ENCODE assay signal across 1 cellular context in genomic region chr1:230066466-230067404, GRCh38.
TF ChIP-seq lines count a peak whose summit lies in the region.

TSS of gene GALNT2 (plus strand) at chr1:230067238. CDS start at chr1:230067281, 43 bp downstream.

TF ChIP-seq in K562, 482 proteins besides CTCF, POLR2A, EP300 and RAD21 (continued from another document and continues in another):
- no peak for TF ChIP-seq ZNF407 (IDR thresholded peaks at IDR 0.05; ENCODE audit: low read depth)
- no peak for TF ChIP-seq XRCC3 (IDR thresholded peaks at IDR 0.05)
- TF ChIP-seq ZNF217 (CRISPR knock-in tag; IDR thresholded peaks at IDR 0.05), result no peak
- TF ChIP-seq NFIX (CRISPR knock-in tag; IDR thresholded peaks at IDR 0.05; ENCODE audit: low read depth), result no peak
- TF ChIP-seq CREB3 (tag; conservative IDR thresholded peaks at IDR 0.05; ENCODE audit: low read depth), result no peak
- no peak for TF ChIP-seq ELK3 (CRISPR knock-in tag; IDR thresholded peaks at IDR 0.05)
- TF ChIP-seq ZEB2 (IDR thresholded peaks at IDR 0.05), result no peak
- TF ChIP-seq MCM2 (IDR thresholded peaks at IDR 0.05; ENCODE audit: low read depth), result no peak
- no peak for TF ChIP-seq ZNF212 (CRISPR knock-in tag; IDR thresholded peaks at IDR 0.05)
- TF ChIP-seq DMBX1 (CRISPR knock-in tag; IDR thresholded peaks at IDR 0.05; ENCODE audit: borderline replicate concordance), result no peak
- TF ChIP-seq ZNF77 (CRISPR knock-in tag; IDR thresholded peaks at IDR 0.05), result no peak
- TF ChIP-seq ZNF174 (CRISPR knock-in tag; IDR thresholded peaks at IDR 0.05), result no peak
- no peak for TF ChIP-seq ZNF239 (CRISPR knock-in tag; IDR thresholded peaks at IDR 0.05)
- no peak for TF ChIP-seq OTX1 (CRISPR knock-in tag; IDR thresholded peaks at IDR 0.05)
- 0 out of 2 replicates have a peak, but pooled peaks have one; percentile 45 for TF ChIP-seq CHD2 (IDR thresholded peaks at IDR 0.05; ENCODE audit: low read depth, low read length)
- TF ChIP-seq U2AF1 (optimal IDR thresholded peaks at IDR 0.05; ENCODE audit: low read depth, low read length), result no peak
- 0 out of 2 replicates have a peak, but pooled peaks have one; percentile 37 for TF ChIP-seq ZNF766 (CRISPR knock-in tag; conservative IDR thresholded peaks at IDR 0.05)
- no peak for TF ChIP-seq ZNF778 (CRISPR knock-in tag; IDR thresholded peaks at IDR 0.05)
- TF ChIP-seq NFE2 (IDR thresholded peaks at IDR 0.05; ENCODE audit: low read depth), result no peak
- TF ChIP-seq PATZ1 (CRISPR knock-in tag; IDR thresholded peaks at IDR 0.05; ENCODE audit: borderline replicate concordance), result no peak
- no peak for TF ChIP-seq ELF4 (CRISPR knock-in tag; IDR thresholded peaks at IDR 0.05)
- TF ChIP-seq CBFA2T3 (IDR thresholded peaks at IDR 0.05), result peak; percentile 47
- no peak for TF ChIP-seq TARDBP (IDR thresholded peaks at IDR 0.05)
- TF ChIP-seq TEAD4 (IDR thresholded peaks at IDR 0.05; ENCODE audit: low read length), result peak; percentile 29; the same call in 1 of the 2 replicates
- TF ChIP-seq TEAD4 (CRISPR knock-in tag; IDR thresholded peaks at IDR 0.05; ENCODE audit: borderline replicate concordance), result no peak
- no peak for TF ChIP-seq ZNF318 (IDR thresholded peaks at IDR 0.05; ENCODE audit: borderline replicate concordance in 1 of 2, low read depth in 1 of 2)
- peak; percentile 84 for TF ChIP-seq USF1 (CRISPR knock-in tag; IDR thresholded peaks at IDR 0.05)
- no peak for TF ChIP-seq HNRNPK (IDR thresholded peaks at IDR 0.05; ENCODE audit: low read depth, low read length, poor library complexity, severe bottlenecking)
- TF ChIP-seq ZNF354B (CRISPR knock-in tag; IDR thresholded peaks at IDR 0.05), result no peak
- TF ChIP-seq NR3C1 (CRISPR knock-in tag; IDR thresholded peaks at IDR 0.05), result no peak
- TF ChIP-seq KLF16 (IDR thresholded peaks at IDR 0.05), result no peak
- no peak for TF ChIP-seq IRF2 (CRISPR knock-in tag; IDR thresholded peaks at IDR 0.05)
- 0 out of 2 replicates have a peak, but pooled peaks have one; percentile 52 for TF ChIP-seq ZNF511 (CRISPR knock-in tag; IDR thresholded peaks at IDR 0.05)
- no peak for TF ChIP-seq ZBTB5 (IDR thresholded peaks at IDR 0.05)
- peak; percentile 60; the same call in 1 of the 2 replicates for TF ChIP-seq GATAD2B (IDR thresholded peaks at IDR 0.05; ENCODE audit: borderline replicate concordance)
